23 cellular contexts compared by ENCODE assay signal in the genomic region with DNA sequence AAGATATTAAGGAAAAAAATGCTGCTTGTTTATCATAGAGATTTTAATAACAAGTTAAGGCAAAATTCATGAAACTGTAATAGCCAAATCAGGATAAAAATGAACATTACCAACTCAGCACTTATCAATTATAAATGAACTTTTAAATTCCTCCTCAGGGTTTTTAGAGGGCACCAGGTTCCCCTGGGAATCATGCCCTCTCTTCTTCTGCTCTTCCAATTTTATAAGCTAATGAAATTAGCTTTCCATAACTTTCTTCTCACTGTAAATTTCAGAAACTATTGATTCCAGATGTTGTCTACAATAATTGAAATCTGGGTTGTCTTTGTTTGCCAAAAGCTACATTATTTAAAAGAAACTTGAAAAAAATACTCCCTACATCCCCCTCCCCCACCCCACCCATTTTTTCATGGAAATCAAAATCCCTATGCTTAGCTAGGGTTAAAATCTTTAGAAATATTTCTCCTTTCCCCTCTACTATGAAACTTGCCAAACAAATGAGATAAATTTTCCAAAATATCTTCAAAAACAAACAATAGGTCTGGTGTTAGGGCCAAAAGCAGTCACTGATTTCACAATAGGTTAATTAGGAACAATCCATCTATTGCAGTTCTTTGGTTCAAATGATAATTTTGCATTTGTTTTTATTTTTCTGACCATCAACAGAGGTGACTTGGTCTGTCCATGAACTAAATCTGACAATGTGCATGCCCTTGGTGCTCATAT.
DNase-seq lines count a peak whose midpoint lies in the region; ATAC-seq and TF ChIP-seq lines count a peak whose summit lies in the region.
"Had no signal": no experiment of that assay in that cellular context is flagged by ENCODE, and none has a peak within 500 bp of the region (broad histone marks: within the 10 kb centered on the region; RNA-seq: fewer than 3 reads in every experiment).

No MANE protein-coding gene starts in this region.

- H3K27me3 ChIP-seq in esophagus muscularis mucosa (no peaks in the 10 kb centered on the region), suprapubic skin (no peaks in the 10 kb centered on the region), psoas muscle (ENCODE audit: insufficient read depth in 3 of 3, low read length in 2 of 3) (no peaks in the 10 kb centered on the region), ascending aorta (no peaks in the 10 kb centered on the region)
- H3K27me3 ChIP-seq: BLaER1 had no signal

- H3K4me3 ChIP-seq in SK-N-MC: peak overlapping the region; percentile 37; the same call in 1 of the 2 replicates
- no peak overlapping the region for H3K4me3 ChIP-seq in esophagus muscularis mucosa
- H3K4me3 ChIP-seq in suprapubic skin: no peak overlapping the region
- no peak overlapping the region for H3K4me3 ChIP-seq in psoas muscle
- no peak overlapping the region for H3K4me3 ChIP-seq in ascending aorta
- H3K4me3 ChIP-seq: BLaER1 had no signal

- no peak for TF ChIP-seq EP300 in esophagus muscularis mucosa (IDR thresholded peaks at IDR 0.05)
- no peak for TF ChIP-seq EP300 in suprapubic skin (IDR thresholded peaks at IDR 0.05)

- TF ChIP-seq CTCF in esophagus muscularis mucosa (IDR thresholded peaks at IDR 0.05) (no peak), suprapubic skin (IDR thresholded peaks at IDR 0.05) (no peak), psoas muscle (IDR thresholded peaks at IDR 0.05) (no peak), ascending aorta (IDR thresholded peaks at IDR 0.05) (no peak)

- H3K9ac ChIP-seq in SK-N-MC (ENCODE audit: insufficient read length): no peak overlapping the region
- H3K9ac ChIP-seq: BLaER1, KMS-11 had no signal

- ATAC-seq in psoas muscle: no peak
- ATAC-seq: Panc1 had no signal

- H3K4me1 ChIP-seq in esophagus muscularis mucosa: peaks cover 0 to 11% (median 7%) of the 10 kb centered on the region in 4 donors
- peaks cover 7% of the 10 kb centered on the region for H3K4me1 ChIP-seq in suprapubic skin
- H3K4me1 ChIP-seq in psoas muscle: no peaks in the 10 kb centered on the region
- H3K4me1 ChIP-seq in ascending aorta: peaks cover 0 to 6% of the 10 kb centered on the region in 2 donors
- H3K4me1 ChIP-seq: BLaER1 had no signal

- H3K36me3 ChIP-seq in SK-N-MC (ENCODE audit: insufficient read depth, low read length) (no peaks in the 10 kb centered on the region), esophagus muscularis mucosa (no peaks in the 10 kb centered on the region), suprapubic skin (no peaks in the 10 kb centered on the region), psoas muscle (ENCODE audit: insufficient read depth in 1 of 2, low read depth in 1 of 2) (no peaks in the 10 kb centered on the region), ascending aorta (no peaks in the 10 kb centered on the region)
- H3K36me3 ChIP-seq: BLaER1 had no signal

- no peak overlapping the region for H3K27ac ChIP-seq in SK-N-MC
- H3K27ac ChIP-seq in esophagus muscularis mucosa (replicated peaks in 1 of 4): peak overlapping the region in 1 of 4 donors; percentile 0
- peak overlapping the region; percentile 34 for H3K27ac ChIP-seq in suprapubic skin
- no peak overlapping the region for H3K27ac ChIP-seq in psoas muscle
- H3K27ac ChIP-seq in ascending aorta: no peak overlapping the region
- H3K27ac ChIP-seq: BLaER1, HL-60, KMS-11 had no signal

- DNase-seq in SK-N-MC (ENCODE audit: low read depth, low spot score) (peak; percentile 53), esophagus muscularis mucosa (ENCODE audit: extremely low spot score) (peak; percentile 31), fibroblast of the conjunctiva (ENCODE audit: low read depth) (peak; percentile 40), suprapubic skin (ENCODE audit: low spot score in 2 of 2) (no peak), psoas muscle (no peak), ascending aorta (ENCODE audit: low spot score in 2 of 2) (no peak), NCI-H1048 (lab: John Stamatoyannopoulos, UW) (no peak)
- DNase-seq: CD4-positive, alpha-beta T cell; COR-L47; DMS79 treated with DMSO at 0.1 percent for 48 hours; GOT3; HCEC 1CT; NCI-H1105 treated with DMSO at 0.1 percent for 48 hours; NCI-H1694; NCI-H2081; NCI-H2171; NCI-H345; NCI-H524; NCI-H774 had no signal

- TF ChIP-seq POLR2A in esophagus muscularis mucosa (IDR thresholded peaks at IDR 0.05; ENCODE audit: low read depth): no peak
- no peak for TF ChIP-seq POLR2A in suprapubic skin (IDR thresholded peaks at IDR 0.05)

- no peaks in the 10 kb centered on the region for H3K9me3 ChIP-seq in SK-N-MC (ENCODE audit: low read depth, low read length)
- no peaks in the 10 kb centered on the region for H3K9me3 ChIP-seq in esophagus muscularis mucosa
- no peaks in the 10 kb centered on the region for H3K9me3 ChIP-seq in suprapubic skin
- no peaks in the 10 kb centered on the region for H3K9me3 ChIP-seq in psoas muscle
- H3K9me3 ChIP-seq in ascending aorta: no peaks in the 10 kb centered on the region
- H3K9me3 ChIP-seq: BLaER1 had no signal

- intact Hi-C loops in esophagus muscularis mucosa (cut with DNase I) (no loop called here), psoas muscle (cut with DNase I) (no loop called here), ascending aorta (cut with DNase I) (no loop called here)

Comparison
In these comparisons a context has a peak if more than half of its experiments do, and no peak if none do; other contexts are left out.
1. DNase-seq: peak in SK-N-MC (single experiment), esophagus muscularis mucosa (single experiment) and fibroblast of the conjunctiva (single experiment); none in suprapubic skin (0 of 2), psoas muscle (0 of 2), ascending aorta (0 of 2) and NCI-H1048 (single experiment).